Comparison of ENCODE assay signal across 9 cellular contexts in the genomic region with DNA sequence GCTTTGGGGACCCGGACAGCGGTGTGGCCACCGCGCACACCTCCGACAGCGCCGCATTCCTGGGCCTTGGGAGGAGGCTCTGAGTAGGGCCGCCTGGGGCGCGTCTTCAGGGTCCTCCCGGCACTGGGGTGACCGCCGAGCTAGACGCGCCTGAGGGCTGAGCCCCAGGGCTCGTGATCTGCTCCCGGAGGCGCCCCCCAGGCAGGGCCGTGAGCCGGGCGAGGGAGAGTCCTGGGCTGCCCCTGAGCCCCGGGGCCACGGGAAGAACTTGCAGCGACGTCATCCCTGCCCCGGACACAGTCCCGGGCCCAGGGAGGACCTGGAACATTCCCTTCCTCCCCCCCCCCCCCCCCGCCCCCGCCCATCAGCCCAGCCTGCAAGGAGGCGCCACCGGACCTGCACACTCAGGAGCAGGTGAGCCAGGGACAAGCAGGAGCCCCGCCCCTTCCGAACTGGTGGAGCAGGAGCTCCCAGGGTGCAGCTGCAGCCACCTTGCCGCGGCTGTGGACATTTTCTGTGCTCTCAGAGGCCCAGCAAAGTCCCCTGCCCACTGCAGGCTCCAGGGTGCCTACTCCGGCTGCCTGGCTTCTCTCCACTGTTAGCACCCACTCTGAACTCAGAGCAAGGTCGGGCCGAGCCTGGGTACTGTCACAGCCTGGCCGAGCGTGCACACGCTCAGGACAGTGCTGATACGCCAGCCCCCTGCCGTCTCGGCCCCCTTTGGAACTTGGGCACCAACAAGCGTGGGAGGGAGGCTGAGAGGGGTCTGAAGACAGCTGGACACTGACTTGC. TPM values are rescaled to one million over a fixed set of nuclear protein-coding genes. Genes with fewer than 3 reads are reported as not detected.
DNase-seq lines count a peak whose midpoint lies in the region; FAIRE-seq and TF ChIP-seq lines count a peak whose summit lies in the region.
"Had no signal": no experiment of that assay in that cellular context is flagged by ENCODE, and none has a peak within 500 bp of the region (broad histone marks: within the 10 kb centered on the region; RNA-seq: fewer than 3 reads in every experiment).

No MANE protein-coding gene starts in this region.

- H3K79me2 ChIP-seq in PC-9 (ENCODE audit: low read depth), result no peaks in the 10 kb centered on the region

- TF ChIP-seq CTCF in PC-9 (conservative IDR thresholded peaks at IDR 0.05) (no peak), spleen (IDR thresholded peaks at IDR 0.05 in 8 of 11, conservative IDR thresholded peaks at IDR 0.05 in 3 of 11) (no peak)

- WGBS in spleen, 5 donors, result 30 to 44% (median 35%) methylated on average over 27 to 45 of the region's 45 CpGs

- H3K27me3 ChIP-seq in PC-9 (ENCODE audit: insufficient read depth, low read depth) (no peaks in the 10 kb centered on the region; the same call in 1 of the 2 replicates), spleen (replicated peaks in 1 of 7) (peaks cover 0 to 17% (median 7%) of the 10 kb centered on the region in 7 donors)

- no peak for FAIRE-seq in RCC 7860 (lab: Jason Lieb, UNC)
- FAIRE-seq: colon had no signal

- H3K4me1 ChIP-seq in PC-9 (replicated peaks; ENCODE audit: insufficient read depth) (peaks cover 6% of the 10 kb centered on the region), spleen (peaks cover 0 to 34% (median 16%) of the 10 kb centered on the region in 6 donors)

- peak overlapping the region; percentile 98 for H2AFZ ChIP-seq in PC-9

- intact Hi-C loops in PC-9 (cut with micrococcal nuclease; ENCODE audit: unreplicated experiment) (loop anchor here (5.0 kb wide), 1 partner anchor 732 kb away; no protein-coding TSS in a partner anchor), spleen (cut with DNase I; ENCODE audit: low total_unique reads) (no loop called here)

- H3K27ac ChIP-seq in PC-9 (peak overlapping the region; percentile 56), spleen (peak overlapping the region; percentile 81 to 96 (median 89))

- CTCF ChIA-PET in PC-9 (lab: Charles Lee), result interaction anchor here (0.6 kb wide), 1 partner anchor 408 kb away, joined by 11 read pairs; no protein-coding TSS in a partner anchor

- no TSS peak for BruUV-seq in PC-9 (replicated peaks; lab: Mats Ljungman, UMichigan)

- peak in 1 of 3 donors; percentile 49 for TF ChIP-seq POLR2A in spleen (IDR thresholded peaks at IDR 0.05)

- H3K36me3 ChIP-seq in PC-9 (ENCODE audit: low read depth) (no peaks in the 10 kb centered on the region), spleen (peaks cover 0 to 43% (median 22%) of the 10 kb centered on the region in 6 donors)

- no peaks in the 10 kb centered on the region; the same call in 1 of the 2 replicates for H3K9me2 ChIP-seq in PC-9 (ENCODE audit: insufficient read depth)

- H3K4me2 ChIP-seq in PC-9, result peak overlapping the region; percentile 94

- H4K20me1 ChIP-seq in PC-9 (ENCODE audit: insufficient read depth), result no peaks in the 10 kb centered on the region

- peak; percentile 21 for DNase-seq in activated CD4-positive, alpha-beta T cell treated with anti-CD3 and anti-CD28 coated beads for 48 hours
- DNase-seq in activated CD4-positive, alpha-beta T cell treated with anti-CD3 and anti-CD28 coated beads, Interleukin-2, amount 50 U/mL, for 4 hours, result no peak
- DNase-seq in PC-9 (peak; percentile 63 to 90), dermis microvascular lymphatic vessel endothelial cell (ENCODE audit: low read depth in 2 of 2) (peak; percentile 43 to 69), left kidney (ENCODE audit: low read depth, low spot score) (peak; percentile 89), spleen (peak; percentile 80), dedifferentiated amniotic fluid mesenchymal stem cell (ENCODE audit: extremely low spot score) (no peak), RCC 7860 (ENCODE audit: low spot score) (no peak)

- POLR2A ChIA-PET in PC-9 (lab: Charles Lee; ENCODE audit: unreplicated experiment), result interaction anchor here (0.6 to 0.7 kb wide), 5 partner anchors 18 to 1000 kb away, joined by 3 to 13 read pairs (median 3); no protein-coding TSS in a partner anchor

- peaks cover 5% of the 10 kb centered on the region; the same call in 1 of the 2 replicates for H3F3A ChIP-seq in PC-9 (ENCODE audit: insufficient read depth, low read depth)

- H3K9me3 ChIP-seq in PC-9 (ENCODE audit: insufficient read depth, low read depth), result no peaks in the 10 kb centered on the region; the same call in 1 of the 2 replicates
- H3K9me3 ChIP-seq in spleen, result no peaks in the 10 kb centered on the region

- peak overlapping the region; percentile 82 for H3K4me3 ChIP-seq in PC-9
- peak overlapping the region; percentile 54 to 86 (median 69) for H3K4me3 ChIP-seq in spleen

RNA-seq across cellular contexts. Expression of a gene that starts 50.7 kb away (rescaled TPM):
- total RNA-seq in PC-9 (2021) (not detected in 2 replicates), dermis microvascular lymphatic vessel endothelial cell (13.5 and 24.3 TPM in 2 replicates), spleen (100 to 1,000 TPM; 348 to 975 (median 429) TPM)
- polyA plus RNA-seq in spleen, result 10 to 100 TPM; 28.9 to 75.1 (median 61.5) TPM

Comparison
In these comparisons a context has a peak if more than half of its experiments do, and no peak if none do; other contexts are left out.
1. DNase-seq: peak in activated CD4-positive, alpha-beta T cell treated with anti-CD3 and anti-CD28 coated beads for 48 hours (single experiment), PC-9 (2 of 2), dermis microvascular lymphatic vessel endothelial cell (2 of 2), left kidney (single experiment) and spleen (single experiment); none in activated CD4-positive, alpha-beta T cell treated with anti-CD3 and anti-CD28 coated beads, Interleukin-2, amount 50 U/mL, for 4 hours (0 of 2), dedifferentiated amniotic fluid mesenchymal stem cell (single experiment) and RCC 7860 (single experiment).
2. RNA of a gene that starts 50.7 kb away (total RNA-seq): 348 to 975 TPM in spleen; 13.5 to 24.3 TPM in dermis microvascular lymphatic vessel endothelial cell and not detected in PC-9; every median in the first group is over 10 times any median in the second.